In genomic region chr1:201539561-201540404, GRCh38 we compare ENCODE assay signal across 8 cellular contexts. TPM values are rescaled to one million over a fixed set of nuclear protein-coding genes. Genes with fewer than 3 reads are reported as not detected.
A peak's percentile ranks its signal among the peaks of the same experiment; 100 is the strongest.
DNase-seq lines count a peak whose midpoint lies in the region; ATAC-seq and TF ChIP-seq lines count a peak whose summit lies in the region.

No MANE protein-coding gene starts in this region.

- CTCF ChIA-PET in MCF 10A (lab: Yijun Ruan, JAX) (interaction anchor here (0.7 to 4.2 kb wide), 11 partner anchors 9 to 253 kb away, joined by 3 to 30 read pairs (median 4); no protein-coding TSS in a partner anchor), RWPE1 (lab: Yijun Ruan, JAX) (interaction anchor here (0.6 to 1.3 kb wide), 9 partner anchors 9 to 277 kb away, joined by 3 to 11 read pairs (median 4); no protein-coding TSS in a partner anchor)

- no peak for DNase-seq in activated CD4-positive, alpha-beta T cell treated with anti-CD3 and anti-CD28 coated beads, Interleukin-2, amount 10 ng/mL, durations not matched to agents 24 days and 14 days
- no peak for DNase-seq in activated CD4-positive, alpha-beta T cell treated with anti-CD3 and anti-CD28 coated beads for 48 hours
- DNase-seq in NCI-H748 treated with DMSO at 0.1 percent for 48 hours (lab: John Stamatoyannopoulos, UW) (peak; percentile 62), MCF 10A (ENCODE audit: unreplicated experiment) (no peak), iPS-NIHi7 (ENCODE audit: extremely low spot score) (peak; percentile 66), sciatic nerve (ENCODE audit: low spot score) (peak; percentile 79), RWPE1 (ENCODE audit: low spot score) (no peak)

- H3K27me3 Mint-ChIP-seq in activated CD4-positive, alpha-beta T cell treated with anti-CD3 and anti-CD28 coated beads, Interleukin-2, amount 10 ng/mL, durations not matched to agents 24 days and 14 days: peaks cover 74% of the 10 kb centered on the region
- no peaks in the 10 kb centered on the region for H3K27me3 Mint-ChIP-seq in MCF 10A (ENCODE audit: insufficient read depth, unreplicated experiment)

- no peaks in the 10 kb centered on the region for H3K9me3 Mint-ChIP-seq in activated CD4-positive, alpha-beta T cell treated with anti-CD3 and anti-CD28 coated beads, Interleukin-2, amount 10 ng/mL, durations not matched to agents 24 days and 14 days
- H3K9me3 Mint-ChIP-seq in MCF 10A (ENCODE audit: unreplicated experiment): no peaks in the 10 kb centered on the region

- intact Hi-C loops in activated CD4-positive, alpha-beta T cell treated with anti-CD3 and anti-CD28 coated beads, Interleukin-2, amount 10 ng/mL, durations not matched to agents 24 days and 14 days (cut with micrococcal nuclease): no loop called here
- intact Hi-C loops in MCF 10A (cut with micrococcal nuclease): no loop called here
- intact Hi-C loops in sciatic nerve (cut with DNase I): no loop called here

- peak overlapping the region; percentile 47 for H3K4me3 Mint-ChIP-seq in activated CD4-positive, alpha-beta T cell treated with anti-CD3 and anti-CD28 coated beads, Interleukin-2, amount 10 ng/mL, durations not matched to agents 24 days and 14 days
- peak overlapping the region; percentile 70 for H3K4me3 Mint-ChIP-seq in MCF 10A (ENCODE audit: unreplicated experiment)

- H3K36me3 Mint-ChIP-seq in activated CD4-positive, alpha-beta T cell treated with anti-CD3 and anti-CD28 coated beads, Interleukin-2, amount 10 ng/mL, durations not matched to agents 24 days and 14 days (ENCODE audit: low read depth): no peaks in the 10 kb centered on the region
- no peaks in the 10 kb centered on the region for H3K36me3 Mint-ChIP-seq in MCF 10A (ENCODE audit: insufficient read depth, unreplicated experiment)

- no peak overlapping the region for H3K27ac ChIP-seq in RWPE1

- POLR2A ChIA-PET in MCF 10A (lab: Yijun Ruan, JAX) (interaction anchor here (0.5 to 1.5 kb wide), 7 partner anchors 9 to 343 kb away, joined by 3 to 5 read pairs (median 3); no protein-coding TSS in a partner anchor), RWPE1 (lab: Yijun Ruan, JAX; ENCODE audit: low non-redundant PET) (no interaction called here)

- BruUV-seq in MCF 10A (replicated peaks; lab: Mats Ljungman, UMichigan): no TSS peak

- no peak overlapping the region for H3K27ac Mint-ChIP-seq in activated CD4-positive, alpha-beta T cell treated with anti-CD3 and anti-CD28 coated beads, Interleukin-2, amount 10 ng/mL, durations not matched to agents 24 days and 14 days
- H3K27ac Mint-ChIP-seq in MCF 10A (ENCODE audit: low read depth, unreplicated experiment): no peak overlapping the region

- ATAC-seq in sciatic nerve (peak; percentile 44), GM19035 (IDR thresholded peaks at IDR 0.05; ENCODE audit: unreplicated experiment) (no peak)

- TF ChIP-seq CTCF in MCF 10A (IDR thresholded peaks at IDR 0.05; ENCODE audit: unreplicated experiment) (no peak), RWPE1 (conservative IDR thresholded peaks at IDR 0.05; ENCODE audit: low read depth) (no peak)

- H3K4me1 Mint-ChIP-seq in activated CD4-positive, alpha-beta T cell treated with anti-CD3 and anti-CD28 coated beads, Interleukin-2, amount 10 ng/mL, durations not matched to agents 24 days and 14 days: peaks cover 16% of the 10 kb centered on the region
- H3K4me1 Mint-ChIP-seq in MCF 10A (ENCODE audit: insufficient read depth, unreplicated experiment): peaks cover 31% of the 10 kb centered on the region

RNA-seq across cellular contexts. Expression of gene NAV1, which starts 0.9 kb away (rescaled TPM):
- total RNA-seq in activated CD4-positive, alpha-beta T cell treated with anti-CD3 and anti-CD28 coated beads, Interleukin-2, amount 10 ng/mL, durations not matched to agents 24 days and 14 days: 0.40 and 1.1 TPM in 2 replicates
- total RNA-seq in MCF 10A (2022): 31.4 and 34.9 TPM in 2 replicates
- total RNA-seq in sciatic nerve: 84.0 TPM

RNA-seq across cellular contexts. Expression of gene CSRP1, which starts 32.9 kb away (rescaled TPM):
- total RNA-seq in activated CD4-positive, alpha-beta T cell treated with anti-CD3 and anti-CD28 coated beads, Interleukin-2, amount 10 ng/mL, durations not matched to agents 24 days and 14 days: 59.0 and 60.6 TPM in 2 replicates
- total RNA-seq in MCF 10A (2022) (263 and 358 TPM in 2 replicates), sciatic nerve (768 TPM)

Comparison
In these comparisons a context has a peak if more than half of its experiments do, and no peak if none do; other contexts are left out.
1. DNase-seq: peak in NCI-H748 treated with DMSO at 0.1 percent for 48 hours (single experiment), iPS-NIHi7 (single experiment) and sciatic nerve (single experiment); none in activated CD4-positive, alpha-beta T cell treated with anti-CD3 and anti-CD28 coated beads, Interleukin-2, amount 10 ng/mL, durations not matched to agents 24 days and 14 days (single experiment), activated CD4-positive, alpha-beta T cell treated with anti-CD3 and anti-CD28 coated beads for 48 hours (single experiment), MCF 10A (single experiment) and RWPE1 (single experiment).
2. RNA of gene NAV1, which starts 0.9 kb away (total RNA-seq): 84.0 TPM in sciatic nerve (single experiment) and 31.4 to 34.9 TPM in MCF 10A; 0.40 to 1.1 TPM in activated CD4-positive, alpha-beta T cell treated with anti-CD3 and anti-CD28 coated beads, Interleukin-2, amount 10 ng/mL, durations not matched to agents 24 days and 14 days; every median in the first group is over 10 times any median in the second.